In genomic region chr2:204669386-204669785, GRCh38 we compare ENCODE assay signal across 18 cellular contexts.
"Had no signal": no experiment of that assay in that cellular context is flagged by ENCODE, and none has a peak within 500 bp of the region (broad histone marks: within the 10 kb centered on the region; RNA-seq: fewer than 3 reads in every experiment).

No MANE protein-coding gene starts in this region.

- ATAC-seq: activated T-cell treated with anti-CD3 and anti-CD28 coated beads, Interleukin-2, amount 50 U/mL, for 72 hours; stimulated activated naive CD8-positive, alpha-beta T cell treated with anti-CD3 and anti-CD28 coated beads, Interleukin-15, Interleukin-2, amounts not matched to agents 100 U/mL and 50 U/mL, for 24 hours had no signal

- DNase-seq: activated CD4-positive, alpha-beta T cell treated with anti-CD3 and anti-CD28 coated beads, Interleukin-2, amount 50 U/mL, for 4 hours; activated CD4-positive, CD25-positive, alpha-beta regulatory T cell treated with anti-CD3 and anti-CD28 coated beads, Interleukin-2, amount 50 U/mL, for 72 hours; activated effector memory CD4-positive, alpha-beta T cell treated with anti-CD3 and anti-CD28 coated beads, Interleukin-2, amount 50 U/mL, for 16 hours; activated naive CD4-positive, alpha-beta T cell treated with anti-CD3 and anti-CD28 coated beads, Interleukin-2, amount 50 U/mL, for 16 hours; activated T-cell treated with anti-CD3 and anti-CD28 coated beads, Interleukin-2, amount 50 U/mL, for 72 hours; aorta; endodermal cell; erythroblast; left ventricle myocardium inferior; occipital lobe; stimulated activated naive CD8-positive, alpha-beta T cell treated with anti-CD3 and anti-CD28 coated beads, Interleukin-15, Interleukin-2, amounts not matched to agents 100 U/mL and 50 U/mL, for 24 hours; substantia nigra; transverse colon; uterus had no signal

- H3K27me3 Mint-ChIP-seq: memory B cell had no signal

- H3K27ac ChIP-seq: left ventricle myocardium inferior, skin epidermis, transverse colon, uterus had no signal

- H3K9me3 Mint-ChIP-seq: activated T-cell treated with anti-CD3 and anti-CD28 coated beads, Interleukin-2, amount 50 U/mL, for 72 hours; endodermal cell; T-helper 1 cell treated with Interleukin-12 subunit alpha and Interleukin-12 subunit beta and Interleukin-4 antibody, amounts not matched to agents 30 μg/mL and 1 μg/mL, for 36 hours had no signal

- H3K4me3 Mint-ChIP-seq: activated T-cell treated with anti-CD3 and anti-CD28 coated beads, Interleukin-2, amount 50 U/mL, for 72 hours; endodermal cell; memory B cell; T-helper 1 cell treated with Interleukin-12 subunit alpha and Interleukin-12 subunit beta and Interleukin-4 antibody, amounts not matched to agents 30 μg/mL and 1 μg/mL, for 36 hours had no signal

- H3K27ac Mint-ChIP-seq: activated T-cell treated with anti-CD3 and anti-CD28 coated beads, Interleukin-2, amount 50 U/mL, for 72 hours; endodermal cell; memory B cell; T-helper 1 cell treated with Interleukin-12 subunit alpha and Interleukin-12 subunit beta and Interleukin-4 antibody, amounts not matched to agents 30 μg/mL and 1 μg/mL, for 36 hours had no signal

- H3K36me3 Mint-ChIP-seq: memory B cell had no signal

- H3K4me3 ChIP-seq: left ventricle myocardium inferior, skin epidermis, transverse colon, uterus had no signal

- H3K9me3 ChIP-seq: left ventricle myocardium inferior, transverse colon, uterus had no signal

- H3K4me1 Mint-ChIP-seq: memory B cell had no signal

- FAIRE-seq: frontal cortex had no signal

- H3K27me3 ChIP-seq: transverse colon, uterus had no signal

- H3K36me3 ChIP-seq: left ventricle myocardium inferior, transverse colon, uterus had no signal

- H3K4me1 ChIP-seq: uterus had no signal
